1 cellular context compared by ENCODE assay signal in the genomic region with DNA sequence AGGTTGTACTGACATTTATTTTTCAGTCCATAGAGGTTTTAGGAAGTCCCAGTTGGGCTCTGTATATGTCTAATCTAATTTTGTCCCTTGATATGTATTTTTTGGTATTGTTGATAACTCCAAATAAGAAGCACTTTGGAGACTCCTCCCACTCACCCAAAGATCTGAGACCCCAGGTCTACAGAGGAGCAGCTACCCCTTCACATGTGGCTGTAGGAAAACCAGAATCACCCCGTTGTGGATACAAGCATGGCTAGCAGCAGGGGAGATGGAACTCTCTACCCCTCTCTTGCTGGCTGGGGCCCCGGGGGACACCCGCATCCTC.
TF ChIP-seq lines count a peak whose summit lies in the region.

No MANE protein-coding gene starts in this region.

TF ChIP-seq in liver, 16 proteins besides CTCF, POLR2A, EP300 and RAD21 (continued from another document):
- TF ChIP-seq ATF3 (IDR thresholded peaks at IDR 0.05) (no peak), ZBTB33 (IDR thresholded peaks at IDR 0.05) (no peak)
